Comparison of ENCODE assay signal across 8 cellular contexts in the genomic region with DNA sequence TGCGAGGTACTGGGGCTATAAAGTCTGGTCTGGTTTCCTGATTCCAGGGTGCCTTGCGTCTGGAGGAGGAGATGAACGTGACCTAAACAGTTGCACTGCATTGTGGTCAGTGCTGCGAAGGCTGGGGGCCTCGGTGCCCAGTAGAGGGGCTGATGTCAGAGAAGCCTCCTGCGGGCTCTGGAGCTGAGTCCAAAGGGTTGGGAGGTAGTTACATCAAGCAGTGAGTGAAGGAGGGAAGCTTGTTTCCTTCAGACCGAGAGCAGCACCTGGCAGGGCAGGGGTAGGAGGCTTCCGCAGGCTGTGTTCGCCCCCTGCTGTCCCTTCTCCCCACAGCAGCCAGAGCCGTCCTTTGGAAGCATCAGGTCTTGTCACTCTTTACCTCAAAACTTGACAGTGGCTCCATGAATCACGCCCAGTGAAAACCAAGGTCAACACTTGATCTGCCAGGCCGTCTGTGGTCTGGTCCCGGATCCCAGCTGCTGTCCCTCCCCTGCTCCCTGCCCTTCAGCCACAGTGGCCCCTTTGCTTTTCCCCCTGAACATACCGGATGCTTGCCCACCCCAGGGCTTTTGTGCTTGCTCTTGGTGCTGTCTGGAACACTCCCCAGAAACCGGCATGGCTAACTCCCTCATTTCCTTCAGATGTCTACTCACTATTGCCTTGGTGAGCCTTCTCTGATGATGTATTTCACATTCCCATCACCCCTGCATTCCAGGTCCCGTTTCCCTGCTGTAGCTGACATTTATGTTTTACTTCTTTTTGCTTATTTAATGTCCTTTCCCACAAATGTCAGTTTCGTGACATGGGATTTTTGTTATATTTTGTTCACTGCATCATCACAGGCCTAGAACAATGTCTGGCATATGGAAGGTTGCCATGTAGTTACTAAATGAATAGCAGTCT. TPM values are rescaled to one million over a fixed set of nuclear protein-coding genes. Genes with fewer than 3 reads are reported as not detected.
DNase-seq lines count a peak whose midpoint lies in the region; ATAC-seq, FAIRE-seq and TF ChIP-seq lines count a peak whose summit lies in the region.

No MANE protein-coding gene starts in this region.

- peaks cover 20% of the 10 kb centered on the region for H4K20me1 ChIP-seq in K562 (replicated peaks; ENCODE audit: control insufficient read depth, insufficient read depth, low read length)

- intact Hi-C loops in K562 (cut with micrococcal nuclease), result loop anchor here (1.0 to 2.0 kb wide), 2 partner anchors 211 to 332 kb away; no protein-coding TSS in a partner anchor

- H3K9me1 ChIP-seq in K562 (ENCODE audit: control insufficient read depth, insufficient read depth, low read length), result no peaks in the 10 kb centered on the region

- in situ Hi-C loops in K562 (cut with MboI), result loop anchor here (10.0 kb wide), 1 partner anchor 328 kb away; no protein-coding TSS in a partner anchor

- peak; percentile 87 for FAIRE-seq in K562 (lab: Jason Lieb, UNC)

- peak overlapping the region in 1 of 2 experiments; percentile 67; a peak in 2 of 4 replicates for H3K9ac ChIP-seq in K562 (ENCODE audit: insufficient read depth in 1 of 2, low read depth in 2 of 2, low read length in 2 of 2)

- POLR2A ChIA-PET in K562 (lab: Yijun Ruan, JAX), result interaction anchor here (0.6 to 1.0 kb wide), 3 partner anchors 210 to 222 kb away, joined by 3 to 5 read pairs (median 3); no protein-coding TSS in a partner anchor

- H3K9me3 ChIP-seq in K562 (replicated peaks; ENCODE audit: control insufficient read depth, insufficient read depth, low read depth, low read length), result no peaks in the 10 kb centered on the region

- H3K79me2 ChIP-seq in K562 (ENCODE audit: control insufficient read depth, insufficient read depth, low read length), result peaks cover 70% of the 10 kb centered on the region

- H3K4me1 ChIP-seq in K562 (replicated peaks in 1 of 2; ENCODE audit: control insufficient read depth in 2 of 2, insufficient read depth in 2 of 2, low read length in 2 of 2), result peaks cover 15 to 17% of the 10 kb centered on the region in 2 experiments

- TF ChIP-seq CTCF in K562 (IDR thresholded peaks at IDR 0.05 in 2 of 3, conservative IDR thresholded peaks at IDR 0.05 in 1 of 3; ENCODE audit: insufficient read depth in 2 of 3, low read depth in 1 of 3, low read length in 3 of 3) (peak; percentile 84 to 85 (median 85)), kidney epithelial cell (IDR thresholded peaks at IDR 0.05; ENCODE audit: insufficient read depth, low read length, poor library complexity, severe bottlenecking) (peak; percentile 82)

- no peak overlapping the region for H2AFZ ChIP-seq in K562 (ENCODE audit: low read depth, low read length)

- no peak for TF ChIP-seq EP300 in K562 (IDR thresholded peaks at IDR 0.05; ENCODE audit: low read length)

- BruUV-seq in K562 (replicated peaks; lab: Mats Ljungman, UMichigan), result no TSS peak

- H3K27ac ChIP-seq in K562 (ENCODE audit: extremely low read depth, low read depth, low read length), result no peak overlapping the region

- H3K27me3 ChIP-seq in K562 (ENCODE audit: control insufficient read depth in 2 of 2, insufficient read depth in 2 of 2, low read length in 2 of 2) (no peaks in the 10 kb centered on the region), kidney epithelial cell (ENCODE audit: control insufficient read depth, insufficient read depth, low read length) (no peaks in the 10 kb centered on the region)

- ATAC-seq in K562 (peak; percentile 99), HG03175 (IDR thresholded peaks at IDR 0.05; ENCODE audit: unreplicated experiment) (no peak)

- DNase-seq in DMS 273 (lab: John Stamatoyannopoulos, UW; ENCODE audit: unreplicated experiment) (peak; percentile 69), T-helper 1 cell (peak in 4 of 5 donors; percentile 26 to 43 (median 38)), K562 (ENCODE audit: extremely low read depth in 1 of 4, low spot score in 3 of 4) (peak; percentile 37 to 70 (median 60)), kidney epithelial cell (ENCODE audit: low read depth) (no peak), NCI-H1436 (lab: John Stamatoyannopoulos, UW) (no peak)
- peak; percentile 50 for DNase-seq in Jurkat, Clone E6-1 (ENCODE audit: low read depth, low spot score)
- DNase-seq in stimulated activated CD4-positive, alpha-beta T cell treated with anti-CD3 and anti-CD28 coated beads, Interleukin-2, amount 100 ng/mL, for 24 hours, result peak; percentile 58 to 64

- CTCF ChIA-PET in K562 (lab: Yijun Ruan, JAX; ENCODE audit: low intra/inter-chr PET ratio), result interaction anchor here (0.8 to 3.9 kb wide), 2 partner anchors 50 to 211 kb away, joined by 3 to 33 read pairs; no protein-coding TSS in a partner anchor

- H3K36me3 ChIP-seq in K562 (ENCODE audit: control insufficient read depth, insufficient read depth, low read length), result peaks cover 55% of the 10 kb centered on the region
- H3K36me3 ChIP-seq in kidney epithelial cell (ENCODE audit: control insufficient read depth, insufficient read depth, low read length), result peaks cover 3% of the 10 kb centered on the region

- TF ChIP-seq POLR2A in K562 (conservative IDR thresholded peaks at IDR 0.05), result no peak

- peak overlapping the region; percentile 3; the same call in 1 of the 2 replicates for H3K4me2 ChIP-seq in K562 (ENCODE audit: insufficient read depth, low read length)

- TF ChIP-seq RAD21 in K562 (CRISPR knock-in tag; conservative IDR thresholded peaks at IDR 0.05 in 1 of 2, IDR thresholded peaks at IDR 0.05 in 1 of 2), result peak; percentile 51 to 89

- 59% methylated on average over 16 of the region's 17 CpGs for WGBS in K562 (ENCODE audit: insufficient coverage, low coverage, missing lambda C conversion rate)

- no peak overlapping the region for H3K4me3 ChIP-seq in Jurkat, Clone E6-1 (ENCODE audit: low read length)
- H3K4me3 ChIP-seq in K562, result no peak overlapping the region
- H3K4me3 ChIP-seq in kidney epithelial cell (ENCODE audit: low read depth, low read length), result no peak overlapping the region

TF ChIP-seq in K562, 482 proteins besides CTCF, POLR2A, EP300 and RAD21 (continues in another document):
- TF ChIP-seq ZNF668 (CRISPR knock-in tag; IDR thresholded peaks at IDR 0.05) (no peak), ZBTB26 (CRISPR knock-in tag; IDR thresholded peaks at IDR 0.05) (no peak), ZNF586 (CRISPR knock-in tag; conservative IDR thresholded peaks at IDR 0.05) (no peak), NELFE (IDR thresholded peaks at IDR 0.05; ENCODE audit: insufficient read depth, insufficient read length) (no peak), TCF3 (CRISPR knock-in tag; IDR thresholded peaks at IDR 0.05) (no peak), POLR2H (tag; IDR thresholded peaks at IDR 0.05; ENCODE audit: low read depth) (no peak)

RNA-seq across cellular contexts. Expression of gene DYNLRB1, which starts 7.0 kb away (rescaled TPM):
- polyA plus RNA-seq in Jurkat, Clone E6-1 (2012; ENCODE audit: insufficient read depth, insufficient read length), result 296 TPM
- total RNA-seq in K562 (2011; cell fraction: chromatin; rRNA removed; ENCODE audit: low replicate concordance), result 29.4 and 46.8 TPM in 2 replicates
- 35.2 and 36.5 TPM in 2 replicates for total RNA-seq in K562 (2011; cell fraction: nucleolus; rRNA removed)
- 46.4 and 65.1 TPM in 2 replicates for total RNA-seq in K562 (2011; cell fraction: nucleoplasm; rRNA removed)
- total RNA-seq in K562 (2014; rRNA removed), result 101 and 142 TPM in 2 replicates
- total RNA-seq in K562 (2014; rRNA removed; fragmentation: Illumina TruSeq; extraction: Trizol), result 87.3 and 121 TPM in 2 replicates
- 135 and 145 TPM in 2 replicates for total RNA-seq in K562 (2015; rRNA removed; fragmentation: Illumina TruSeq; extraction: Trizol)
- total RNA-seq in K562 (2021), result 85.4 and 90.1 TPM in 2 replicates
- 80.2 and 113 TPM in 2 replicates for polyA plus RNA-seq in K562 (2011; rRNA removed)
- polyA plus RNA-seq in K562 (2011; cell fraction: cytosol; rRNA removed), result 151 and 166 TPM in 2 replicates
- polyA plus RNA-seq in K562 (2011; cell fraction: nucleus; rRNA removed), result 83.7 and 95.9 TPM in 2 replicates
- polyA plus RNA-seq in K562 (2012), result 237 and 280 TPM in 2 replicates
- polyA plus RNA-seq in K562 (2014; fragmentation: Illumina TruSeq; extraction: Trizol), result 286 and 358 TPM in 2 replicates
- polyA plus RNA-seq in K562 (2014; fragmentation: Nextera tagmentation; extraction: Ambion mirVana), result 100 to 1,000 TPM; 172 to 191 TPM
- 48.7 and 59.0 TPM in 2 replicates for polyA plus RNA-seq in K562 (2014; rRNA removed)
- 99.1 and 105 TPM in 2 replicates for polyA minus RNA-seq in K562 (2011; rRNA and poly(A)+ RNA removed)
- polyA minus RNA-seq in K562 (2011; cell fraction: cytosol; rRNA and poly(A)+ RNA removed), result 62.2 and 65.4 TPM in 2 replicates
- polyA minus RNA-seq in K562 (2011; cell fraction: nucleus; rRNA and poly(A)+ RNA removed), result 17.4 and 27.9 TPM in 2 replicates
- 143 TPM in 2 replicates for total RNA-seq in kidney epithelial cell

RNA-seq across cellular contexts. Expression of gene MAP1LC3A, which starts 35.3 kb away (rescaled TPM):
- not detected for polyA plus RNA-seq in Jurkat, Clone E6-1 (2012; ENCODE audit: insufficient read depth, insufficient read length)
- total RNA-seq in K562 (2011; cell fraction: chromatin; rRNA removed; ENCODE audit: low replicate concordance), result not detected in 2 replicates
- total RNA-seq in K562 (2011; cell fraction: nucleolus; rRNA removed), result not detected in 2 replicates
- not detected in 2 replicates for total RNA-seq in K562 (2011; cell fraction: nucleoplasm; rRNA removed)
- total RNA-seq in K562 (2014; rRNA removed) (0.27 TPM in 1 of 2 replicates, not detected in the other), K562 (2014; rRNA removed; fragmentation: Illumina TruSeq; extraction: Trizol) (not detected in 2 replicates), K562 (2015; rRNA removed; fragmentation: Illumina TruSeq; extraction: Trizol) (not detected in 2 replicates), K562 (2021) (0.22 and 0.38 TPM in 2 replicates), kidney epithelial cell (63.0 and 72.5 TPM in 2 replicates)
- polyA plus RNA-seq in K562 (2011; rRNA removed) (not detected in 2 replicates), K562 (2014; fragmentation: Illumina TruSeq; extraction: Trizol) (not detected in 2 replicates), K562 (2014; fragmentation: Nextera tagmentation; extraction: Ambion mirVana) (not detected), K562 (2014; rRNA removed) (0.28 TPM in 1 of 2 replicates, not detected in the other)
- not detected in 2 replicates for polyA plus RNA-seq in K562 (2011; cell fraction: cytosol; rRNA removed)
- polyA plus RNA-seq in K562 (2011; cell fraction: nucleus; rRNA removed), result not detected in 2 replicates
- polyA plus RNA-seq in K562 (2012), result 0.07 and 0.57 TPM in 2 replicates
- not detected in 2 replicates for polyA minus RNA-seq in K562 (2011; rRNA and poly(A)+ RNA removed)
- not detected in 2 replicates for polyA minus RNA-seq in K562 (2011; cell fraction: cytosol; rRNA and poly(A)+ RNA removed)
- polyA minus RNA-seq in K562 (2011; cell fraction: nucleus; rRNA and poly(A)+ RNA removed), result not detected in 2 replicates

Comparison
In these comparisons a context has a peak if more than half of its experiments do, and no peak if none do; other contexts are left out.
1. DNase-seq: peak in DMS 273 (single experiment), Jurkat, Clone E6-1 (single experiment), T-helper 1 cell (4 of 5), K562 (4 of 4) and stimulated activated CD4-positive, alpha-beta T cell treated with anti-CD3 and anti-CD28 coated beads, Interleukin-2, amount 100 ng/mL, for 24 hours (2 of 2); none in kidney epithelial cell (single experiment) and NCI-H1436 (single experiment).
2. RNA of gene MAP1LC3A, which starts 35.3 kb away (total RNA-seq): 63.0 to 72.5 TPM in kidney epithelial cell; 0.22 to 0.38 TPM in K562; every median in the first group is over 10 times any median in the second.